4 cellular contexts compared by ENCODE assay signal in genomic region chr1:173394813-173395212, GRCh38.
A peak's percentile ranks its signal among the peaks of the same experiment; 100 is the strongest.
DNase-seq lines count a peak whose midpoint lies in the region; ATAC-seq, FAIRE-seq and TF ChIP-seq lines count a peak whose summit lies in the region.
"Not testable (repeated sequence)": the region's sequence is repeated elsewhere in the genome, so short reads cannot be mapped to it uniquely, and the experiment has no call there.

No MANE protein-coding gene starts in this region.

- H3K9ac ChIP-seq in K562 (ENCODE audit: insufficient read depth in 1 of 2, low read depth in 2 of 2, low read length in 2 of 2): not testable (repeated sequence)

- not testable (repeated sequence) for H3K79me2 ChIP-seq in ACC112 (ENCODE audit: control insufficient read depth, insufficient read depth, low read length, unreplicated experiment); K562 (ENCODE audit: control insufficient read depth, insufficient read depth, low read length)

- not testable (repeated sequence) for H3K4me2 ChIP-seq in K562 (ENCODE audit: insufficient read depth, low read length)

- DNase-seq in K562 (ENCODE audit: extremely low read depth in 1 of 4, low spot score in 3 of 4); brain microvascular endothelial cell: not testable (repeated sequence)
- peak; percentile 6 for DNase-seq in islet precursor cell

- intact Hi-C loops in K562 (cut with micrococcal nuclease): not testable (repeated sequence)

- not testable (repeated sequence) for H3K9me1 ChIP-seq in K562 (ENCODE audit: control insufficient read depth, insufficient read depth, low read length)

- POLR2A ChIA-PET in K562 (lab: Yijun Ruan, JAX): not testable (repeated sequence)

- H3K27ac ChIP-seq in ACC112 (ENCODE audit: low read depth, low read length) (peak overlapping the region; percentile 95; the same call in 1 of the 2 replicates), brain microvascular endothelial cell (peak overlapping the region; percentile 99)
- not testable (repeated sequence) for H3K27ac ChIP-seq in K562 (ENCODE audit: extremely low read depth, low read depth, low read length)

- not testable (repeated sequence) for H3K4me3 ChIP-seq in ACC112 (ENCODE audit: low read depth, low read length); K562; brain microvascular endothelial cell (ENCODE audit: low read depth, low read length)

- BruUV-seq in K562 (replicated peaks; lab: Mats Ljungman, UMichigan): not testable (repeated sequence)

- CTCF ChIA-PET in K562 (lab: Yijun Ruan, JAX; ENCODE audit: low intra/inter-chr PET ratio): not testable (repeated sequence)

- H3K36me3 ChIP-seq in ACC112 (ENCODE audit: insufficient read depth, low read length); K562 (ENCODE audit: control insufficient read depth, insufficient read depth, low read length); brain microvascular endothelial cell (replicated peaks): not testable (repeated sequence)

- not testable (repeated sequence) for H3K27me3 ChIP-seq in ACC112 (ENCODE audit: insufficient read depth, low read length); K562 (ENCODE audit: control insufficient read depth in 2 of 2, insufficient read depth in 2 of 2, low read length in 2 of 2); brain microvascular endothelial cell (replicated peaks)

- not testable (repeated sequence) for FAIRE-seq in K562 (lab: Jason Lieb, UNC)

- in situ Hi-C loops in K562 (cut with MboI); brain microvascular endothelial cell (cut with HindIII; ENCODE audit: low pct_ligation_motif_present, low sequenced_read_pairs): not testable (repeated sequence)

- H4K20me1 ChIP-seq in K562 (replicated peaks; ENCODE audit: control insufficient read depth, insufficient read depth, low read length): not testable (repeated sequence)

- ATAC-seq in K562: not testable (repeated sequence)

- not testable (repeated sequence) for TF ChIP-seq RAD21 in K562 (CRISPR knock-in tag; conservative IDR thresholded peaks at IDR 0.05 in 1 of 2, IDR thresholded peaks at IDR 0.05 in 1 of 2)

- not testable (repeated sequence) for TF ChIP-seq EP300 in K562 (IDR thresholded peaks at IDR 0.05; ENCODE audit: low read length)

- H3K4me1 ChIP-seq in ACC112 (ENCODE audit: control insufficient read depth, insufficient read depth, low read length, unreplicated experiment): peaks cover 23% of the 10 kb centered on the region
- peaks cover 6 to 14% of the 10 kb centered on the region in 2 experiments for H3K4me1 ChIP-seq in K562 (replicated peaks in 1 of 2; ENCODE audit: control insufficient read depth in 2 of 2, insufficient read depth in 2 of 2, low read length in 2 of 2)

- not testable (repeated sequence) for H3K9me3 ChIP-seq in K562 (replicated peaks; ENCODE audit: control insufficient read depth, insufficient read depth, low read depth, low read length)

- not testable (repeated sequence) for TF ChIP-seq CTCF in K562 (IDR thresholded peaks at IDR 0.05 in 2 of 3, conservative IDR thresholded peaks at IDR 0.05 in 1 of 3; ENCODE audit: insufficient read depth in 2 of 3, low read depth in 1 of 3, low read length in 3 of 3); brain microvascular endothelial cell (IDR thresholded peaks at IDR 0.05; ENCODE audit: low read depth, low read length, missing control alignments)

- not testable (repeated sequence) for H2AFZ ChIP-seq in ACC112 (ENCODE audit: low read length, unreplicated experiment); K562 (ENCODE audit: low read depth, low read length)

- TF ChIP-seq POLR2A in K562 (conservative IDR thresholded peaks at IDR 0.05): not testable (repeated sequence)

TF ChIP-seq in K562, 482 proteins besides CTCF, POLR2A, EP300 and RAD21:
- TF ChIP-seq MTA1 (IDR thresholded peaks at IDR 0.05; ENCODE audit: borderline replicate concordance) (peak; percentile 62; the same call in 1 of the 2 replicates), GATAD2B (IDR thresholded peaks at IDR 0.05; ENCODE audit: borderline replicate concordance) (0 out of 2 replicates have a peak, but pooled peaks have one; percentile 62), ZBTB2 (IDR thresholded peaks at IDR 0.05) (peak; percentile 75; the same call in 1 of the 2 replicates), DACH1 (IDR thresholded peaks at IDR 0.05; ENCODE audit: partially characterized antibody) (peak; percentile 99)
